Comparison of ENCODE assay signal across 12 cellular contexts in the genomic region with DNA sequence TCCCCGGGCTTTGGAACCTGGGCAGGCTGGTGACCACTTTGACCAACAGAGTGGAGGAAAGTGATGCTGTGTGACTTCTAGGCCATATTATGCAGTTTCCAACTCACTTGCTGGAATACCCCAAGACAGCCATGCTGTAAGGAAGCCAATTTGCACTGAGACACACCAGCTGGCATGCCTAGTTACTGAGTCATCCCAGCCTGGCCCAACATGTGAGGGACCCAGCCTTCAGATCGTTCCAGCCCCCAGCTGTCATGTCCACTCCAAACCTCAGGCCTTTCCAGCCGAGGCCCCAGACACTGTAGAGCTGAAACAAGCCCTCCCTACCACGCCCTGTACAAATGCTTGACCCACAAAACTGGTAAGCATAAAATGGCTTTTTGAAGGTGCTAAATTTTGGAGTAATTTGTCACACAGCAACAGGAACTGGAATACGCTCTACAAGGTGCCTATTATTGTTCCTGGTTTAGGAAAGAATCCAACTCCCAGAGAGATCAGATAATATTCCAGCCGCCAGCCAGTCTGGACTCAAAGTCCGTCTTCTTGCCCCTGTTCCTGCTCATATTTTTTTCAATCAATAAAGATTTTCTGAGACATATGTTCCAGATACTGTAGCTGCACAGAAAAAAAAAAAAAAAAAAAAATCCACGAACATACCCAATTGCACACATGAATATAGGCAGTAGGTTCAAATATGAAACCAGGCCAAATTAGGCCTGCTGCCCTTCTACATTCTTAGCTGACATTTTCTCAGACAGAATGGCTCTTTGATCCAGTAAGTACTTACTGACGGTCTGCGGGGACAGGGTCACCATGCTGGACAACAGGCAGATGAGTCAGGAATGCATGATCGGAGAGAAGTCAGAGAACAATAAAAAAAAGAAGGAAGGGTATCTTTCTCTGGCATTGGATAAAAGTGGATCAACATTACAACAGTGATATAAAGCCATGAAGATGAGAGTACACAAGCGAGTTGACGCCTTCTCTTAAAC. TPM values are rescaled to one million over a fixed set of nuclear protein-coding genes. Genes with fewer than 3 reads are reported as not detected.
DNase-seq lines count a peak whose midpoint lies in the region; ATAC-seq and TF ChIP-seq lines count a peak whose summit lies in the region.
"Had no signal": no experiment of that assay in that cellular context is flagged by ENCODE, and none has a peak within 500 bp of the region (broad histone marks: within the 10 kb centered on the region; RNA-seq: fewer than 3 reads in every experiment).

No MANE protein-coding gene starts in this region.

- no peaks in the 10 kb centered on the region for H3K9me3 Mint-ChIP-seq in type B pancreatic cell
- H3K9me3 Mint-ChIP-seq: activated naive CD8-positive, alpha-beta T cell treated with anti-CD3 and anti-CD28 coated beads for 36 hours had no signal

- no peaks in the 10 kb centered on the region for H3K27me3 Mint-ChIP-seq in T-helper 17 cell
- no peaks in the 10 kb centered on the region for H3K27me3 Mint-ChIP-seq in type B pancreatic cell
- H3K27me3 Mint-ChIP-seq: activated naive CD8-positive, alpha-beta T cell treated with anti-CD3 and anti-CD28 coated beads for 36 hours had no signal

- TF ChIP-seq CTCF in sigmoid colon (IDR thresholded peaks at IDR 0.05) (no peak), type B pancreatic cell (conservative IDR thresholded peaks at IDR 0.05) (no peak), A673 (conservative IDR thresholded peaks at IDR 0.05; ENCODE audit: low read depth, low read length) (no peak)

- H3K9me3 ChIP-seq in T-helper 17 cell (ENCODE audit: control insufficient read depth, low read length, poor library complexity, severe bottlenecking) (no peaks in the 10 kb centered on the region), sigmoid colon (no peaks in the 10 kb centered on the region), A673 (ENCODE audit: low read depth, low read length, poor library complexity, severe bottlenecking) (no peaks in the 10 kb centered on the region)

- POLR2A ChIA-PET in A673 (lab: Charles Lee; ENCODE audit: low non-redundant PET): no interaction called here

- no peak for TF ChIP-seq EP300 in sigmoid colon (IDR thresholded peaks at IDR 0.05)

- TF ChIP-seq POLR2A in sigmoid colon (IDR thresholded peaks at IDR 0.05): no peak

- H3K4me1 ChIP-seq in sigmoid colon: peaks cover 0 to 8% (median 0%) of the 10 kb centered on the region in 4 donors
- H3K4me1 ChIP-seq in A673 (ENCODE audit: insufficient read depth, low read length, poor library complexity, severe bottlenecking): no peaks in the 10 kb centered on the region

- CTCF ChIA-PET in A673 (lab: Charles Lee): no interaction called here

- intact Hi-C loops in sigmoid colon (cut with DNase I) (no loop called here), A673 (cut with micrococcal nuclease; ENCODE audit: unreplicated experiment) (no loop called here)

- H3K4me1 Mint-ChIP-seq in T-helper 17 cell (peaks cover 18% of the 10 kb centered on the region), type B pancreatic cell (ENCODE audit: unreplicated experiment) (no peaks in the 10 kb centered on the region)

- H3K27ac ChIP-seq in sigmoid colon (no peak overlapping the region), A673 (ENCODE audit: low read depth, low read length, poor library complexity, severe bottlenecking) (no peak overlapping the region)

- H3K27me3 ChIP-seq in sigmoid colon (no peaks in the 10 kb centered on the region), A673 (replicated peaks; ENCODE audit: insufficient read depth, low read depth, low read length, poor library complexity) (no peaks in the 10 kb centered on the region)

- WGBS in sigmoid colon, 2 donors: 71 to 87% methylated on average over 13 of the region's 13 CpGs

- BruUV-seq in A673 (replicated peaks; lab: Mats Ljungman, UMichigan): no TSS peak

- H3K4me3 ChIP-seq in sigmoid colon (no peak overlapping the region), A673 (ENCODE audit: low read depth, low read length, poor library complexity, severe bottlenecking) (no peak overlapping the region)

- DNase-seq in HCEC 1CT (peak; percentile 71), T-helper 17 cell (no peak), glomerular visceral epithelial cell (ENCODE audit: extremely low spot score) (peak; percentile 61), sigmoid colon (peak; percentile 79), type B pancreatic cell (ENCODE audit: extremely low spot score, unreplicated experiment) (no peak), NCI-H345 treated with DMSO at 0.1 percent for 48 hours (lab: John Stamatoyannopoulos, UW; ENCODE audit: unreplicated experiment) (no peak), A673 (ENCODE audit: low spot score) (no peak)
- DNase-seq: activated CD8-positive, alpha-beta T cell treated with anti-CD3 and anti-CD28 coated beads, Interleukin-2, amount 10 ng/mL, durations not matched to agents 7 days and 5 days; activated naive CD8-positive, alpha-beta T cell treated with anti-CD3 and anti-CD28 coated beads for 36 hours; NCI-H1436; NK-92 treated with Interleukin-12 subunit alpha and Interleukin-12 subunit beta, amount 100 ng/mL, for 24 hours had no signal

- no peaks in the 10 kb centered on the region for H3K36me3 ChIP-seq in sigmoid colon
- H3K36me3 ChIP-seq in A673 (ENCODE audit: insufficient read depth, low read length, poor library complexity, severe bottlenecking): no peaks in the 10 kb centered on the region

- no peak for ATAC-seq in T-helper 17 cell
- ATAC-seq in HG03432 (IDR thresholded peaks at IDR 0.05; ENCODE audit: unreplicated experiment): no peak
- ATAC-seq: activated CD8-positive, alpha-beta T cell treated with anti-CD3 and anti-CD28 coated beads, Interleukin-2, amount 10 ng/mL, durations not matched to agents 7 days and 5 days had no signal

- peak overlapping the region; percentile 37 for H3K27ac Mint-ChIP-seq in T-helper 17 cell
- H3K27ac Mint-ChIP-seq in type B pancreatic cell: no peak overlapping the region
- H3K27ac Mint-ChIP-seq: activated CD8-positive, alpha-beta T cell treated with anti-CD3 and anti-CD28 coated beads, Interleukin-2, amount 10 ng/mL, durations not matched to agents 7 days and 5 days; activated naive CD8-positive, alpha-beta T cell treated with anti-CD3 and anti-CD28 coated beads for 36 hours had no signal

- H3K4me3 Mint-ChIP-seq in T-helper 17 cell: no peak overlapping the region
- H3K4me3 Mint-ChIP-seq in type B pancreatic cell: no peak overlapping the region
- H3K4me3 Mint-ChIP-seq: activated CD8-positive, alpha-beta T cell treated with anti-CD3 and anti-CD28 coated beads, Interleukin-2, amount 10 ng/mL, durations not matched to agents 7 days and 5 days; activated naive CD8-positive, alpha-beta T cell treated with anti-CD3 and anti-CD28 coated beads for 36 hours had no signal

- H3K36me3 Mint-ChIP-seq in T-helper 17 cell (ENCODE audit: low read depth): peaks cover 2% of the 10 kb centered on the region
- no peaks in the 10 kb centered on the region for H3K36me3 Mint-ChIP-seq in type B pancreatic cell

RNA-seq across cellular contexts. Expression of gene SH3KBP1, which starts 35.1 kb away (rescaled TPM):
- total RNA-seq in T-helper 17 cell: 100 to 1,000 TPM; 117 to 123 TPM
- total RNA-seq in sigmoid colon: 10 to 100 TPM in 1 of 4 donors, 1 to 10 TPM in 3; 4.6 to 15.2 (median 6.2) TPM
- 10 to 100 TPM; 38.4 to 44.4 (median 42.6) TPM for polyA plus RNA-seq in sigmoid colon
- total RNA-seq in type B pancreatic cell (ENCODE audit: low replicate concordance): 11.5 TPM in 2 replicates
- total RNA-seq in A673 (2021): 10.1 and 10.2 TPM in 2 replicates

Comparison
In these comparisons a context has a peak if more than half of its experiments do, and no peak if none do; other contexts are left out.
1. DNase-seq: peak in HCEC 1CT (single experiment), glomerular visceral epithelial cell (single experiment) and sigmoid colon (single experiment); none in T-helper 17 cell (0 of 3), type B pancreatic cell (single experiment), NCI-H345 treated with DMSO at 0.1 percent for 48 hours (single experiment) and A673 (single experiment).